In genomic region chr2:128986026-128986720, GRCh38 we compare ENCODE assay signal across 21 cellular contexts.
DNase-seq lines count a peak whose midpoint lies in the region; ATAC-seq, FAIRE-seq and TF ChIP-seq lines count a peak whose summit lies in the region.
"Had no signal": no experiment of that assay in that cellular context is flagged by ENCODE, and none has a peak within 500 bp of the region (broad histone marks: within the 10 kb centered on the region; RNA-seq: fewer than 3 reads in every experiment).

No MANE protein-coding gene starts in this region.

- no peaks in the 10 kb centered on the region for H3K27me3 ChIP-seq in bronchial epithelial cell (ENCODE audit: control insufficient read depth, insufficient read depth, low read length)
- H3K27me3 ChIP-seq in mesendoderm (ENCODE audit: insufficient read depth, low read length, poor library complexity): no peaks in the 10 kb centered on the region
- H3K27me3 ChIP-seq in smooth muscle cell (ENCODE audit: low read depth): no peaks in the 10 kb centered on the region
- H3K27me3 ChIP-seq: adrenal gland, BLaER1, vagina had no signal

- peak; percentile 36 for DNase-seq in NCI-H2171 treated with DMSO at 0.1 percent for 48 hours (lab: John Stamatoyannopoulos, UW)
- no peak for DNase-seq in NCI-H2171 (lab: John Stamatoyannopoulos, UW)
- DNase-seq in bronchial epithelial cell (ENCODE audit: low read depth): peak; percentile 36
- peak; percentile 19 for DNase-seq in mesendoderm
- DNase-seq in smooth muscle cell (lab: John Stamatoyannopoulos, UW; ENCODE audit: unreplicated experiment): no peak
- no peak for DNase-seq in GM03348 (ENCODE audit: low spot score)
- DNase-seq: activated CD4-positive, alpha-beta memory T cell treated with anti-CD3 and anti-CD28 coated beads for 36 hours; activated gamma-delta T cell; adrenal gland; effector CD4-positive, alpha-beta T cell; IMR-90; NCI-H226; right cardiac atrium had no signal

- no peak overlapping the region for H3K4ac ChIP-seq in mesendoderm (ENCODE audit: low read depth, low read length)

- WGBS in mesendoderm (ENCODE audit: extremely low coverage, insufficient coverage, low lambda C conversion rate): no CpG with 5 or more reads among the region's 7 CpGs
- WGBS in smooth muscle cell (ENCODE audit: low lambda C conversion rate): 35% methylated on average over 7 of the region's 7 CpGs

- no peaks in the 10 kb centered on the region for H4K20me1 ChIP-seq in smooth muscle cell (ENCODE audit: low read depth)
- H4K20me1 ChIP-seq: BLaER1 had no signal

- no peak overlapping the region for H4K5ac ChIP-seq in mesendoderm (ENCODE audit: low read length)

- no peaks in the 10 kb centered on the region for H3K36me3 ChIP-seq in bronchial epithelial cell (ENCODE audit: control insufficient read depth, insufficient read depth, low read length)
- no peaks in the 10 kb centered on the region for H3K36me3 ChIP-seq in mesendoderm (ENCODE audit: control insufficient read depth, insufficient read depth, low read length)
- H3K36me3 ChIP-seq in smooth muscle cell (ENCODE audit: low read depth): no peaks in the 10 kb centered on the region
- H3K36me3 ChIP-seq: adrenal gland, BLaER1, vagina had no signal

- H3F3A ChIP-seq in smooth muscle cell (ENCODE audit: low read depth): peaks cover 5% of the 10 kb centered on the region

- no peaks in the 10 kb centered on the region for H3K9me3 ChIP-seq in smooth muscle cell (replicated peaks; ENCODE audit: low read depth)
- H3K9me3 ChIP-seq: adrenal gland, BLaER1, vagina had no signal

- no peak overlapping the region for H3K27ac ChIP-seq in mesendoderm (ENCODE audit: low read depth, low read length)
- no peak overlapping the region for H3K27ac ChIP-seq in smooth muscle cell (ENCODE audit: low read depth)
- H3K27ac ChIP-seq: adrenal gland, BLaER1, vagina had no signal

- no peak overlapping the region for H3K23ac ChIP-seq in mesendoderm (ENCODE audit: low read length)

- H3K9ac ChIP-seq in mesendoderm (ENCODE audit: low read length) (no peak overlapping the region), smooth muscle cell (ENCODE audit: low read depth) (no peak overlapping the region)
- H3K9ac ChIP-seq: BLaER1 had no signal

- no peak overlapping the region for H2BK5ac ChIP-seq in mesendoderm (ENCODE audit: low read length)

- no peak overlapping the region for H4K8ac ChIP-seq in mesendoderm (ENCODE audit: low read depth, low read length)

- H2AFZ ChIP-seq in smooth muscle cell (ENCODE audit: low read depth): no peak overlapping the region

- no peak overlapping the region for H2AK5ac ChIP-seq in mesendoderm (ENCODE audit: low read length)

- H3K56ac ChIP-seq in mesendoderm (ENCODE audit: low read length): no peak overlapping the region

- H2BK120ac ChIP-seq in mesendoderm (ENCODE audit: low read depth, low read length): no peak overlapping the region

- no peak for FAIRE-seq in bronchial epithelial cell (lab: Jason Lieb, UNC)
- FAIRE-seq: A204.1 had no signal

- H3K4me3 ChIP-seq in bronchial epithelial cell (ENCODE audit: low read depth, low read length) (no peak overlapping the region), mesendoderm (ENCODE audit: low read length) (no peak overlapping the region), smooth muscle cell (no peak overlapping the region)
- H3K4me3 ChIP-seq: adrenal gland, BLaER1, vagina had no signal

- H3K79me2 ChIP-seq in mesendoderm (ENCODE audit: control insufficient read depth, insufficient read depth, low read length): no peaks in the 10 kb centered on the region
- no peaks in the 10 kb centered on the region for H3K79me2 ChIP-seq in smooth muscle cell (ENCODE audit: low read depth)

- H3K4me2 ChIP-seq in mesendoderm (ENCODE audit: low read length) (no peak overlapping the region), smooth muscle cell (peak overlapping the region; percentile 27)
- H3K4me2 ChIP-seq: BLaER1 had no signal

- no peak for ATAC-seq in GM21423 (IDR thresholded peaks at IDR 0.05; ENCODE audit: unreplicated experiment)
- no peak for ATAC-seq in GM19328 (IDR thresholded peaks at IDR 0.05; ENCODE audit: unreplicated experiment)
- ATAC-seq: left lobe of liver, right cardiac atrium, SK-N-SH treated with all-trans-retinoic acid at 6 μM for 48 hours, WTC11 had no signal

- no peaks in the 10 kb centered on the region for H3K4me1 ChIP-seq in mesendoderm (ENCODE audit: control insufficient read depth, low read depth, low read length)
- peaks cover 4% of the 10 kb centered on the region for H3K4me1 ChIP-seq in smooth muscle cell (ENCODE audit: low read depth)
- H3K4me1 ChIP-seq: adrenal gland, BLaER1 had no signal

- no peak overlapping the region for H2BK15ac ChIP-seq in mesendoderm (replicated peaks; ENCODE audit: low read depth)

- TF ChIP-seq CTCF in bronchial epithelial cell (IDR thresholded peaks at IDR 0.05; ENCODE audit: insufficient read depth, low read length, severe bottlenecking) (no peak), smooth muscle cell (IDR thresholded peaks at IDR 0.05; ENCODE audit: borderline replicate concordance, insufficient read depth, poor library complexity, severe bottlenecking) (no peak)

- no peak overlapping the region for H3K18ac ChIP-seq in mesendoderm (ENCODE audit: low read length)

- H3K79me1 ChIP-seq in mesendoderm (ENCODE audit: low read length): no peaks in the 10 kb centered on the region

Comparison
In these comparisons a context has a peak if more than half of its experiments do, and no peak if none do; other contexts are left out.
1. DNase-seq: peak in NCI-H2171 treated with DMSO at 0.1 percent for 48 hours (single experiment), bronchial epithelial cell (single experiment) and mesendoderm (single experiment); none in NCI-H2171 (single experiment), smooth muscle cell (single experiment) and GM03348 (single experiment).